Comparison of ENCODE assay signal across 17 cellular contexts in genomic region chr6:27565839-27566779, GRCh38.
DNase-seq lines count a peak whose midpoint lies in the region; ATAC-seq, FAIRE-seq and TF ChIP-seq lines count a peak whose summit lies in the region.
"Had no signal": no experiment of that assay in that cellular context is flagged by ENCODE, and none has a peak within 500 bp of the region (broad histone marks: within the 10 kb centered on the region; RNA-seq: fewer than 3 reads in every experiment).

No MANE protein-coding gene starts in this region.

- H3K27me3 Mint-ChIP-seq in activated T-cell treated with anti-CD3 and anti-CD28 coated beads, Interleukin-2, amount 50 U/mL, for 4 hours (ENCODE audit: low read depth): peaks cover 75% of the 10 kb centered on the region

- no peaks in the 10 kb centered on the region for H3K79me2 ChIP-seq in smooth muscle cell (ENCODE audit: low read depth)

- H3K36me3 ChIP-seq in NT2/D1 (ENCODE audit: insufficient read depth, insufficient read length, low read length) (no peaks in the 10 kb centered on the region), smooth muscle cell (ENCODE audit: low read depth) (no peaks in the 10 kb centered on the region)
- H3K36me3 ChIP-seq: neutrophil had no signal

- H3K4me3 ChIP-seq in NT2/D1 (ENCODE audit: insufficient read length, low read depth) (peak overlapping the region; percentile 36), smooth muscle cell (peak overlapping the region; percentile 46)

- no peaks in the 10 kb centered on the region for H4K20me1 ChIP-seq in smooth muscle cell (ENCODE audit: low read depth)

- peak overlapping the region; percentile 32 for H3K9ac ChIP-seq in NT2/D1 (ENCODE audit: insufficient read length, low read depth)
- H3K9ac ChIP-seq in smooth muscle cell (ENCODE audit: low read depth): no peak overlapping the region

- H3K9me3 ChIP-seq in NT2/D1 (ENCODE audit: insufficient read depth, low read length) (no peaks in the 10 kb centered on the region), smooth muscle cell (replicated peaks; ENCODE audit: low read depth) (no peaks in the 10 kb centered on the region)

- H3K4me1 ChIP-seq in NT2/D1 (ENCODE audit: insufficient read depth, insufficient read length) (peaks cover 1% of the 10 kb centered on the region), smooth muscle cell (ENCODE audit: low read depth) (no peaks in the 10 kb centered on the region)

- no peak for TF ChIP-seq CTCF in smooth muscle cell (IDR thresholded peaks at IDR 0.05; ENCODE audit: borderline replicate concordance, insufficient read depth, poor library complexity, severe bottlenecking)

- no peak overlapping the region for H3K4me3 Mint-ChIP-seq in activated T-cell treated with anti-CD3 and anti-CD28 coated beads, Interleukin-2, amount 50 U/mL, for 4 hours
- H3K4me3 Mint-ChIP-seq: stimulated activated memory B cell treated with anti-CD40 and anti-IgM and Interleukin-4, amounts not matched to agents 10 μg/mL and 1 μg/mL and 100 μg/mL, for 72 hours had no signal

- H3K36me3 Mint-ChIP-seq in activated T-cell treated with anti-CD3 and anti-CD28 coated beads, Interleukin-2, amount 50 U/mL, for 4 hours (ENCODE audit: insufficient read depth): no peaks in the 10 kb centered on the region
- H3K36me3 Mint-ChIP-seq: stimulated activated memory B cell treated with anti-CD40 and anti-IgM and Interleukin-4, amounts not matched to agents 10 μg/mL and 1 μg/mL and 100 μg/mL, for 72 hours had no signal

- WGBS in smooth muscle cell (ENCODE audit: low lambda C conversion rate): 6% methylated on average over 41 of the region's 41 CpGs

- no peaks in the 10 kb centered on the region for H3K9me3 Mint-ChIP-seq in activated T-cell treated with anti-CD3 and anti-CD28 coated beads, Interleukin-2, amount 50 U/mL, for 4 hours
- H3K9me3 Mint-ChIP-seq: stimulated activated memory B cell treated with anti-CD40 and anti-IgM and Interleukin-4, amounts not matched to agents 10 μg/mL and 1 μg/mL and 100 μg/mL, for 72 hours had no signal

- no peaks in the 10 kb centered on the region for H3F3A ChIP-seq in smooth muscle cell (ENCODE audit: low read depth)

- H3K27ac ChIP-seq in smooth muscle cell (ENCODE audit: low read depth): no peak overlapping the region
- H3K27ac ChIP-seq: neutrophil had no signal

- peak overlapping the region; percentile 66 for H2AFZ ChIP-seq in smooth muscle cell (ENCODE audit: low read depth)

- peak; percentile 10 to 48 for ATAC-seq in activated T-cell treated with anti-CD3 and anti-CD28 coated beads, Interleukin-2, amount 50 U/mL, for 4 hours
- ATAC-seq: stimulated activated memory B cell treated with anti-CD40 and anti-IgM and Interleukin-4, amounts not matched to agents 10 μg/mL and 1 μg/mL and 100 μg/mL, for 72 hours had no signal

- no peak for DNase-seq in activated T-cell treated with anti-CD3 and anti-CD28 coated beads, Interleukin-2, amount 50 U/mL, for 4 hours
- DNase-seq in activated T-cell treated with anti-CD3 and anti-CD28 coated beads for 4 hours (no peak), NT2/D1 (ENCODE audit: low read depth, low spot score) (no peak), erythroblast (lab: John Stamatoyannopoulos, UW) (peak; percentile 28 to 33), smooth muscle cell (lab: John Stamatoyannopoulos, UW; ENCODE audit: unreplicated experiment) (no peak), cerebellum (ENCODE audit: low spot score) (no peak), NCI-H2196 (lab: John Stamatoyannopoulos, UW; ENCODE audit: unreplicated experiment) (no peak), urothelium cell line (ENCODE audit: low spot score) (no peak)
- DNase-seq: activated CD4-positive, CD25-positive, alpha-beta regulatory T cell treated with anti-CD3 and anti-CD28 coated beads, Interleukin-2, amount 50 U/mL, for 72 hours; activated naive CD4-positive, alpha-beta T cell treated with Interleukin-2 at 50 U/mL for 16 hours; Karpas-422; NCI-H345; SHP77 treated with DMSO at 0.1 percent for 48 hours; stimulated activated CD4-positive, alpha-beta T cell treated with anti-CD3 and anti-CD28 coated beads, Interleukin-15, amount 100 ng/mL, for 24 hours had no signal

- no peak for FAIRE-seq in urothelium cell line (lab: Jason Lieb, UNC)
- FAIRE-seq: islet of Langerhans had no signal

- H3K4me1 Mint-ChIP-seq in activated T-cell treated with anti-CD3 and anti-CD28 coated beads, Interleukin-2, amount 50 U/mL, for 4 hours (ENCODE audit: low read depth): peaks cover 6% of the 10 kb centered on the region
- H3K4me1 Mint-ChIP-seq: stimulated activated memory B cell treated with anti-CD40 and anti-IgM and Interleukin-4, amounts not matched to agents 10 μg/mL and 1 μg/mL and 100 μg/mL, for 72 hours had no signal

- TF ChIP-seq POLR2A in erythroblast (IDR thresholded peaks at IDR 0.05; ENCODE audit: low read length): no peak

- H3K27me3 ChIP-seq in NT2/D1 (ENCODE audit: insufficient read depth, insufficient read length) (peaks cover 50% of the 10 kb centered on the region), smooth muscle cell (ENCODE audit: low read depth) (peaks cover 60% of the 10 kb centered on the region)

- H3K4me2 ChIP-seq in smooth muscle cell: peak overlapping the region; percentile 81

Comparison
In these comparisons a context has a peak if more than half of its experiments do, and no peak if none do; other contexts are left out.
1. DNase-seq: peak in erythroblast (2 of 2); none in activated T-cell treated with anti-CD3 and anti-CD28 coated beads, Interleukin-2, amount 50 U/mL, for 4 hours (single experiment), activated T-cell treated with anti-CD3 and anti-CD28 coated beads for 4 hours (single experiment), NT2/D1 (single experiment), smooth muscle cell (single experiment), cerebellum (single experiment), NCI-H2196 (single experiment) and urothelium cell line (single experiment).